Comparison of ENCODE assay signal across 8 cellular contexts in the genomic region with DNA sequence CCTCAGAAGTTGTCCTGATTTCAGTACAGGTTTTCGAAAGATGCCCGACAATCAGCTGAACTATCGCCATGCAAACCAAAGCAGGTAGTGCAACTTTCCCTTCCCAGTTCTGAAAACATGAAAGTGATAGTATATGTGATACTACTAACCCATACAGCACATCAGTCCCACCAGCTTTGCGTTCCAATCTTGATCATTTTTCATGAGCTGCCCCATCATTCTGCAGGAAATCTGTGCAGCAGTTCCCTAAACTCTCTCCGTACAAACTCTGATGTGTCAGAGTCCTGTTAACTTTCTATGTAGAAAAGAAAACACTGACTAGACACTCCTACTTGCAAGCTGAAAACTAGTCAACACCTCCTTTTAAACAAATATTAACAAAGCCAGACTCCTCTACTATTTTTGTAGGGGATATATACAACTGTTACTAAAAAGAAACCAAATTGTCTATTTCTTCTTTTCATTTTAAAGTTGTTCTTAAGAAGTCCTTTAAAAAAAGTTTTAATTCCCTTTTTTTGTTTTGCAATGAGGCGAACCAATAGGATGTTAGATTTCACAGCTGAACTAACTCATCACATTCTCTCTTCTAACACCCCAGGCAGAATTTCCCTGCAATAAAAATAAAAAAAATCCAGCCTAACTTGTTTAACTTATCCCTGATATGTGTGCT.
DNase-seq lines count a peak whose midpoint lies in the region; ATAC-seq lines count a peak whose summit lies in the region.

No MANE protein-coding gene starts in this region.

- ATAC-seq in GM19438 (IDR thresholded peaks at IDR 0.05; ENCODE audit: low read depth, unreplicated experiment), result peak; percentile 89
- peak; percentile 66 for ATAC-seq in HG03439 (IDR thresholded peaks at IDR 0.05; ENCODE audit: unreplicated experiment)

- H3K9ac ChIP-seq in stomach smooth muscle (ENCODE audit: low read length in 2 of 2), result peak overlapping the region in 1 of 2 donors; percentile 31

- no peaks in the 10 kb centered on the region for H3K9me3 ChIP-seq in stomach smooth muscle (ENCODE audit: control insufficient read depth in 2 of 2, low read length in 2 of 2)

- H3K27ac ChIP-seq in stomach smooth muscle (ENCODE audit: low read length), result peak overlapping the region; percentile 32

- H3K27me3 ChIP-seq in stomach smooth muscle (ENCODE audit: control insufficient read depth in 1 of 2, insufficient read depth in 2 of 2, low read length in 2 of 2), result no peaks in the 10 kb centered on the region

- peak overlapping the region; percentile 63 to 66 for H3K4me3 ChIP-seq in stomach smooth muscle (ENCODE audit: low read length in 2 of 2)

- peaks cover 6% of the 10 kb centered on the region for H3K4me1 ChIP-seq in stomach smooth muscle (ENCODE audit: control insufficient read depth, insufficient read depth, low read length)

- H3K36me3 ChIP-seq in stomach smooth muscle (ENCODE audit: control insufficient read depth in 2 of 2, insufficient read depth in 2 of 2, low read length in 2 of 2), result no peaks in the 10 kb centered on the region

- DNase-seq in fibroblast of peridontal ligament (ENCODE audit: extremely low read depth) (peak; percentile 40), DMS 273 (lab: John Stamatoyannopoulos, UW; ENCODE audit: unreplicated experiment) (no peak), DMS153 treated with DMSO at 0.1 percent for 48 hours (lab: John Stamatoyannopoulos, UW; ENCODE audit: unreplicated experiment) (no peak), GM19240 (ENCODE audit: insufficient read length, low spot score) (no peak), globus pallidus (ENCODE audit: low spot score) (no peak)
